18 cellular contexts compared by ENCODE assay signal in genomic region chr10:110380255-110380654, GRCh38.
A peak's percentile ranks its signal among the peaks of the same experiment; 100 is the strongest.
DNase-seq lines count a peak whose midpoint lies in the region; TF ChIP-seq lines count a peak whose summit lies in the region.
"Had no signal": no experiment of that assay in that cellular context is flagged by ENCODE, and none has a peak within 500 bp of the region (broad histone marks: within the 10 kb centered on the region; RNA-seq: fewer than 3 reads in every experiment).

No MANE protein-coding gene starts in this region.

- H3K27me3 ChIP-seq in spleen (replicated peaks in 1 of 7) (no peaks in the 10 kb centered on the region), Peyer's patch (no peaks in the 10 kb centered on the region)
- H3K27me3 ChIP-seq: BLaER1 had no signal

- no peaks in the 10 kb centered on the region for H3K36me3 Mint-ChIP-seq in activated naive CD4-positive, alpha-beta T cell treated with anti-CD3 and anti-CD28 coated beads, Interleukin-2, amount 50 U/mL, for 24 hours
- H3K36me3 Mint-ChIP-seq in activated naive CD4-positive, alpha-beta T cell treated with anti-CD3 and anti-CD28 coated beads for 36 hours (ENCODE audit: low read depth) = no peaks in the 10 kb centered on the region
- H3K36me3 Mint-ChIP-seq in endothelial cell (ENCODE audit: low read depth, unreplicated experiment) = no peaks in the 10 kb centered on the region
- H3K36me3 Mint-ChIP-seq: CD14-positive monocyte; CD4-positive, alpha-beta memory T cell had no signal

- H3K9me3 ChIP-seq in HEK293 (ENCODE audit: control insufficient read depth, insufficient read depth, low read depth, low read length) (no peaks in the 10 kb centered on the region), spleen (no peaks in the 10 kb centered on the region), Peyer's patch (no peaks in the 10 kb centered on the region)
- H3K9me3 ChIP-seq: A549, BLaER1 had no signal

- intact Hi-C loops in activated naive CD4-positive, alpha-beta T cell treated with anti-CD3 and anti-CD28 coated beads for 36 hours (cut with micrococcal nuclease) = no loop called here
- intact Hi-C loops in spleen (cut with DNase I; ENCODE audit: low total_unique reads) = no loop called here

- H3K36me3 ChIP-seq in HEK293 (ENCODE audit: control insufficient read depth in 2 of 2, insufficient read depth in 1 of 2, low read length in 2 of 2) (no peaks in the 10 kb centered on the region), spleen (no peaks in the 10 kb centered on the region), Peyer's patch (no peaks in the 10 kb centered on the region)
- H3K36me3 ChIP-seq: BLaER1 had no signal

- no peak for TF ChIP-seq POLR2A in spleen (IDR thresholded peaks at IDR 0.05)
- TF ChIP-seq POLR2A in Peyer's patch (IDR thresholded peaks at IDR 0.05) = no peak

- peak overlapping the region; percentile 26 for H3K27ac Mint-ChIP-seq in activated naive CD4-positive, alpha-beta T cell treated with anti-CD3 and anti-CD28 coated beads, Interleukin-2, amount 50 U/mL, for 24 hours
- H3K27ac Mint-ChIP-seq in activated naive CD4-positive, alpha-beta T cell treated with anti-CD3 and anti-CD28 coated beads for 36 hours = no peak overlapping the region
- H3K27ac Mint-ChIP-seq in endothelial cell (ENCODE audit: unreplicated experiment) = peak overlapping the region; percentile 98
- H3K27ac Mint-ChIP-seq: CD4-positive, alpha-beta memory T cell had no signal

- H3K4me1 ChIP-seq in HEK293 (ENCODE audit: control insufficient read depth, insufficient read depth, low read length) (no peaks in the 10 kb centered on the region), spleen (peaks cover 12 to 47% (median 31%) of the 10 kb centered on the region in 6 donors), Peyer's patch (no peaks in the 10 kb centered on the region)
- H3K4me1 ChIP-seq: A549, BLaER1 had no signal

- H3K4me3 Mint-ChIP-seq in activated naive CD4-positive, alpha-beta T cell treated with anti-CD3 and anti-CD28 coated beads, Interleukin-2, amount 50 U/mL, for 24 hours = no peak overlapping the region
- no peak overlapping the region for H3K4me3 Mint-ChIP-seq in activated naive CD4-positive, alpha-beta T cell treated with anti-CD3 and anti-CD28 coated beads for 36 hours
- H3K4me3 Mint-ChIP-seq in endothelial cell (ENCODE audit: unreplicated experiment) = no peak overlapping the region
- H3K4me3 Mint-ChIP-seq: CD14-positive monocyte; CD4-positive, alpha-beta memory T cell had no signal

- no peak for DNase-seq in activated naive CD4-positive, alpha-beta T cell treated with anti-CD3 and anti-CD28 coated beads for 36 hours
- DNase-seq in endothelial cell (ENCODE audit: low spot score) (no peak), spleen (no peak), HUDEP-2 (lab: John Stamatoyannopoulos, UW; ENCODE audit: unreplicated experiment in 76 of 76) (no peak), Peyer's patch (no peak)
- no peak for DNase-seq in activated CD4-positive, alpha-beta T cell treated with anti-CD3 and anti-CD28 coated beads, Interleukin-2, amount 50 U/mL, for 4 hours
- DNase-seq: Calu3; CD4-positive, alpha-beta memory T cell; DMS79 treated with DMSO at 0.1 percent for 48 hours; EL; GOT3; H7 had no signal

- no peaks in the 10 kb centered on the region for H3K27me3 Mint-ChIP-seq in activated naive CD4-positive, alpha-beta T cell treated with anti-CD3 and anti-CD28 coated beads, Interleukin-2, amount 50 U/mL, for 24 hours
- H3K27me3 Mint-ChIP-seq in activated naive CD4-positive, alpha-beta T cell treated with anti-CD3 and anti-CD28 coated beads for 36 hours (ENCODE audit: low read depth) = no peaks in the 10 kb centered on the region
- H3K27me3 Mint-ChIP-seq in endothelial cell (ENCODE audit: unreplicated experiment) = peaks cover 2% of the 10 kb centered on the region
- H3K27me3 Mint-ChIP-seq: CD4-positive, alpha-beta memory T cell had no signal

- POLR2A ChIA-PET in HEK293 (lab: Yijun Ruan, JAX) = no interaction called here

- H3K4me1 Mint-ChIP-seq in activated naive CD4-positive, alpha-beta T cell treated with anti-CD3 and anti-CD28 coated beads, Interleukin-2, amount 50 U/mL, for 24 hours = peaks cover 14% of the 10 kb centered on the region
- H3K4me1 Mint-ChIP-seq in activated naive CD4-positive, alpha-beta T cell treated with anti-CD3 and anti-CD28 coated beads for 36 hours (ENCODE audit: low read depth) = peaks cover 19% of the 10 kb centered on the region
- H3K4me1 Mint-ChIP-seq in endothelial cell (ENCODE audit: unreplicated experiment) = peaks cover 55% of the 10 kb centered on the region
- H3K4me1 Mint-ChIP-seq: CD4-positive, alpha-beta memory T cell had no signal

- H3K4me3 ChIP-seq in HEK293 (ENCODE audit: low read depth, low read length) (no peak overlapping the region), spleen (no peak overlapping the region), Peyer's patch (no peak overlapping the region)
- H3K4me3 ChIP-seq: A549, BLaER1 had no signal

- CTCF ChIA-PET in activated naive CD4-positive, alpha-beta T cell treated with anti-CD3 and anti-CD28 coated beads for 36 hours (lab: Charles Lee) = interaction anchor here (3.5 kb wide), 1 partner anchor 25 kb away, joined by 18 read pairs; no protein-coding TSS in a partner anchor
- CTCF ChIA-PET in HEK293 (lab: Yijun Ruan, JAX) = no interaction called here

- no peaks in the 10 kb centered on the region for H3K9me3 Mint-ChIP-seq in activated naive CD4-positive, alpha-beta T cell treated with anti-CD3 and anti-CD28 coated beads, Interleukin-2, amount 50 U/mL, for 24 hours
- H3K9me3 Mint-ChIP-seq in activated naive CD4-positive, alpha-beta T cell treated with anti-CD3 and anti-CD28 coated beads for 36 hours = no peaks in the 10 kb centered on the region
- no peaks in the 10 kb centered on the region for H3K9me3 Mint-ChIP-seq in endothelial cell (ENCODE audit: unreplicated experiment)
- H3K9me3 Mint-ChIP-seq: CD4-positive, alpha-beta memory T cell had no signal

- no peak overlapping the region for H3K27ac ChIP-seq in HEK293 (ENCODE audit: extremely low read depth, low read depth, low read length)
- peak overlapping the region in 7 of 8 donors; percentile 2 to 81 (median 31) for H3K27ac ChIP-seq in spleen
- H3K27ac ChIP-seq in Peyer's patch = no peak overlapping the region
- H3K27ac ChIP-seq: 22Rv1, A549, BLaER1 had no signal

- TF ChIP-seq CTCF in HEK293 (tag by site-specific recombination; IDR thresholded peaks at IDR 0.05) = no peak
- no peak for TF ChIP-seq CTCF in endothelial cell (IDR thresholded peaks at IDR 0.05; ENCODE audit: unreplicated experiment)
- TF ChIP-seq CTCF in spleen (IDR thresholded peaks at IDR 0.05 in 8 of 11, conservative IDR thresholded peaks at IDR 0.05 in 3 of 11) = no peak
- TF ChIP-seq CTCF in Peyer's patch (IDR thresholded peaks at IDR 0.05) = no peak

TF ChIP-seq in HEK293, 187 proteins besides CTCF, POLR2A, EP300 and RAD21:
- TF ChIP-seq ZFP41 (tag by site-specific recombination; IDR thresholded peaks at IDR 0.05; ENCODE audit: borderline replicate concordance) (no peak), PRDM1 (tag by site-specific recombination; IDR thresholded peaks at IDR 0.05) (peak; percentile 91)

Comparison
In these comparisons a context has a peak if more than half of its experiments do, and no peak if none do; other contexts are left out.
1. H3K27ac ChIP-seq: peak in spleen (7 of 8); none in HEK293 (single experiment) and Peyer's patch (0 of 4).